ENCODE assay signal across 13 cellular contexts in genomic region chr3:192861972-192862371, GRCh38. TPM values are rescaled to one million over a fixed set of nuclear protein-coding genes. Genes with fewer than 3 reads are reported as not detected.
DNase-seq lines count a peak whose midpoint lies in the region; ATAC-seq lines count a peak whose summit lies in the region.
"Had no signal": no experiment of that assay in that cellular context is flagged by ENCODE, and none has a peak within 500 bp of the region (broad histone marks: within the 10 kb centered on the region; RNA-seq: fewer than 3 reads in every experiment).

No MANE protein-coding gene starts in this region.

- ATAC-seq in GM18867 (IDR thresholded peaks at IDR 0.05; ENCODE audit: unreplicated experiment) (peak; percentile 38), GM21390 (IDR thresholded peaks at IDR 0.05; ENCODE audit: unreplicated experiment) (peak; percentile 56), HG03280 (IDR thresholded peaks at IDR 0.05; ENCODE audit: unreplicated experiment) (peak; percentile 49), esophagus mucosa (peak; percentile 69)

- no peak for DNase-seq in HT-29 (ENCODE audit: low spot score)
- DNase-seq in DMS 273 (lab: John Stamatoyannopoulos, UW; ENCODE audit: unreplicated experiment), result no peak
- DNase-seq in HUDEP-2 (lab: John Stamatoyannopoulos, UW; ENCODE audit: unreplicated experiment in 76 of 76), result no peak
- DNase-seq: activated gamma-delta T cell; DND-41; NCI-H1105; NK-92 treated with Interleukin-12 subunit alpha and Interleukin-12 subunit beta, amount 100 ng/mL, for 24 hours; Right ventricle myocardium superior; T1000 had no signal

RNA-seq across cellular contexts. Expression of gene MB21D2, which starts 55.7 kb away (rescaled TPM):
- 2.4 TPM for total RNA-seq in esophagus mucosa
- 3.0 and 4.3 TPM in 2 replicates for total RNA-seq in HT-29 (2014; rRNA removed; shearing (Covaris generic))
